ENCODE assay signal across 27 cellular contexts in genomic region chr20:48476854-48477253, GRCh38.
"Had no signal": no experiment of that assay in that cellular context is flagged by ENCODE, and none has a peak within 500 bp of the region (broad histone marks: within the 10 kb centered on the region; RNA-seq: fewer than 3 reads in every experiment).

No MANE protein-coding gene starts in this region.

- FAIRE-seq: endometrium, islet of Langerhans, keratinocyte had no signal

- H3K27me3 ChIP-seq: colonic mucosa, gastrocnemius medialis had no signal

- H3K4me3 Mint-ChIP-seq: dendritic cell treated with granulocyte-macrophage colony-stimulating factor and Interleukin-4, amounts not matched to agents 40 ng/mL and 50 ng/mL, for 4 days; effector memory CD8-positive, alpha-beta T cell; endodermal cell; mesothelial cell of epicardium had no signal

- H3K9me3 Mint-ChIP-seq: dendritic cell treated with granulocyte-macrophage colony-stimulating factor and Interleukin-4, amounts not matched to agents 40 ng/mL and 50 ng/mL, for 4 days; endodermal cell; mesothelial cell of epicardium had no signal

- ATAC-seq: effector memory CD8-positive, alpha-beta T cell; esophagus mucosa; gastrocnemius medialis; heart right ventricle; left cardiac atrium; left lung; left ventricle myocardium superior; lower lobe of right lung; mucosa of descending colon had no signal

- H3K27ac ChIP-seq: colonic mucosa, epithelial cell of prostate, esophagus squamous epithelium, gastrocnemius medialis, heart right ventricle, left lung, lower lobe of right lung had no signal

- H3K4me3 ChIP-seq: colonic mucosa, esophagus squamous epithelium, gastrocnemius medialis, heart right ventricle, left lung, lower lobe of right lung, mucosa of descending colon had no signal

- DNase-seq: colonic mucosa; cortex of kidney; effector CD8-positive, alpha-beta T cell; effector memory CD8-positive, alpha-beta T cell; endodermal cell; erythroblast; esophagus squamous epithelium; foreskin fibroblast; foreskin melanocyte; gastrocnemius medialis; glutamatergic neuron; head of caudate nucleus; heart right ventricle; hippocampal formation; left cardiac atrium; left lung; left ventricle myocardium superior; lower lobe of right lung; mesenchymal stem cell; mucosa of descending colon had no signal

- H3K36me3 Mint-ChIP-seq: mesothelial cell of epicardium had no signal

- H3K27ac Mint-ChIP-seq: dendritic cell treated with granulocyte-macrophage colony-stimulating factor and Interleukin-4, amounts not matched to agents 40 ng/mL and 50 ng/mL, for 4 days; effector memory CD8-positive, alpha-beta T cell; endodermal cell; mesothelial cell of epicardium had no signal

- H3K4me1 Mint-ChIP-seq: mesothelial cell of epicardium had no signal

- H3K9me3 ChIP-seq: colonic mucosa, esophagus squamous epithelium, gastrocnemius medialis, heart right ventricle, left lung, lower lobe of right lung, mucosa of descending colon had no signal

- H3K4me1 ChIP-seq: colonic mucosa, esophagus squamous epithelium, gastrocnemius medialis, left lung, lower lobe of right lung had no signal

- H3K36me3 ChIP-seq: colonic mucosa, esophagus squamous epithelium, gastrocnemius medialis, heart right ventricle, left lung, lower lobe of right lung had no signal
